ENCODE assay signal across 9 cellular contexts in genomic region chr14:102509744-102510615, GRCh38. TPM values are rescaled to one million over a fixed set of nuclear protein-coding genes. Genes with fewer than 3 reads are reported as not detected.
DNase-seq lines count a peak whose midpoint lies in the region; ATAC-seq, FAIRE-seq and TF ChIP-seq lines count a peak whose summit lies in the region.
"Had no signal": no experiment of that assay in that cellular context is flagged by ENCODE, and none has a peak within 500 bp of the region (broad histone marks: within the 10 kb centered on the region; RNA-seq: fewer than 3 reads in every experiment).

Gene ANKRD9, minus strand, starts transcription at chr14:102509776. Its CDS starts 1,887 bp downstream, at chr14:102507889.

- H3K27me3 ChIP-seq in small intestine (ENCODE audit: control insufficient read depth in 2 of 2, insufficient read depth in 2 of 2, low read length in 2 of 2), result no peaks in the 10 kb centered on the region

- peak; percentile 56 for ATAC-seq in GM18858 (IDR thresholded peaks at IDR 0.05; ENCODE audit: unreplicated experiment)
- peak; percentile 73 for ATAC-seq in HG03095 (IDR thresholded peaks at IDR 0.05; ENCODE audit: unreplicated experiment)

- no peaks in the 10 kb centered on the region for H3K9me3 ChIP-seq in small intestine (ENCODE audit: control insufficient read depth, low read depth)

- no peaks in the 10 kb centered on the region for H3K36me3 Mint-ChIP-seq in immature natural killer cell

- H3K27ac Mint-ChIP-seq in immature natural killer cell, result peak within 1 kb of the TSS in 5 of 6 donors; percentile 76 to 91 (median 79)

- H3K27me3 Mint-ChIP-seq in immature natural killer cell (ENCODE audit: low read depth in 3 of 3), result peaks cover 3 to 15% (median 3%) of the 10 kb centered on the region in 3 donors

- peaks cover 0 to 6% of the 10 kb centered on the region in 2 donors for H3K4me1 ChIP-seq in small intestine (ENCODE audit: control insufficient read depth in 2 of 2, insufficient read depth in 1 of 2, low read depth in 1 of 2, low read length in 1 of 2)

- H3K27ac ChIP-seq in 22Rv1 (peak within 1 kb of the TSS; percentile 94), small intestine (ENCODE audit: low read depth in 1 of 2, low read length in 1 of 2) (peak within 1 kb of the TSS; percentile 95 to 98)

- H3K36me3 ChIP-seq in small intestine (ENCODE audit: control insufficient read depth in 2 of 2, insufficient read depth in 2 of 2, low read length in 2 of 2), result peaks cover 0 to 6% of the 10 kb centered on the region in 2 donors

- H3K4me1 Mint-ChIP-seq in immature natural killer cell, result peaks cover 8 to 12% of the 10 kb centered on the region in 2 donors

- no peak for FAIRE-seq in small intestine (lab: Jason Lieb, UNC)

- H3K4me3 ChIP-seq in cardiac fibroblast (replicated peaks in 1 of 2; ENCODE audit: low read depth in 2 of 2, low read length in 2 of 2) (peak within 1 kb of the TSS; percentile 59 to 63), small intestine (ENCODE audit: low read depth in 1 of 2, low read length in 2 of 2) (peak within 1 kb of the TSS; percentile 48 to 69)

- no peak for TF ChIP-seq CTCF in 22Rv1 (IDR thresholded peaks at IDR 0.05)
- no peak for TF ChIP-seq CTCF in cardiac fibroblast (IDR thresholded peaks at IDR 0.05; ENCODE audit: low read depth, low read length)

- DNase-seq in NCI-H2227 (lab: John Stamatoyannopoulos, UW; ENCODE audit: unreplicated experiment) (peak; percentile 94), cardiac fibroblast (ENCODE audit: low read depth in 2 of 2) (peak; percentile 93 to 97), immature natural killer cell (peak; percentile 83 to 84 (median 84)), small intestine (peak; percentile 94)
- peak; percentile 68 to 84 (median 76) for DNase-seq in activated CD4-positive, CD25-positive, alpha-beta regulatory T cell (lab: John Stamatoyannopoulos, UW)
- DNase-seq: DND-41 had no signal

- H3K4me3 Mint-ChIP-seq in immature natural killer cell, result peak within 1 kb of the TSS; percentile 85 to 92 (median 88)

- 1 to 2% (median 1%) methylated on average over 70 to 91 of the region's 91 CpGs for WGBS in small intestine, 3 donors

- H3K9me3 Mint-ChIP-seq in immature natural killer cell, result no peaks in the 10 kb centered on the region

RNA-seq across cellular contexts. Expression of gene ANKRD9, which starts in this region (rescaled TPM):
- 1 to 10 TPM in 1 of 3 donors, under 1 TPM in 2; 0.22 to 2.1 (median 0.44) TPM for polyA plus RNA-seq in immature natural killer cell
- 10 to 100 TPM; 21.2 to 88.4 (median 54.6) TPM for polyA plus RNA-seq in small intestine

Comparison
In these comparisons a context has a peak if more than half of its experiments do, and no peak if none do; other contexts are left out.
1. Peak in every context shown above with its lines: DNase-seq, ATAC-seq, H3K4me3 ChIP-seq and H3K27ac ChIP-seq.
2. RNA of gene ANKRD9 (polyA plus RNA-seq): 21.2 to 88.4 TPM in small intestine; 0.22 to 2.1 TPM in immature natural killer cell; every median in the first group is over 4 times any median in the second.